ENCODE assay signal across 8 cellular contexts in the genomic region with DNA sequence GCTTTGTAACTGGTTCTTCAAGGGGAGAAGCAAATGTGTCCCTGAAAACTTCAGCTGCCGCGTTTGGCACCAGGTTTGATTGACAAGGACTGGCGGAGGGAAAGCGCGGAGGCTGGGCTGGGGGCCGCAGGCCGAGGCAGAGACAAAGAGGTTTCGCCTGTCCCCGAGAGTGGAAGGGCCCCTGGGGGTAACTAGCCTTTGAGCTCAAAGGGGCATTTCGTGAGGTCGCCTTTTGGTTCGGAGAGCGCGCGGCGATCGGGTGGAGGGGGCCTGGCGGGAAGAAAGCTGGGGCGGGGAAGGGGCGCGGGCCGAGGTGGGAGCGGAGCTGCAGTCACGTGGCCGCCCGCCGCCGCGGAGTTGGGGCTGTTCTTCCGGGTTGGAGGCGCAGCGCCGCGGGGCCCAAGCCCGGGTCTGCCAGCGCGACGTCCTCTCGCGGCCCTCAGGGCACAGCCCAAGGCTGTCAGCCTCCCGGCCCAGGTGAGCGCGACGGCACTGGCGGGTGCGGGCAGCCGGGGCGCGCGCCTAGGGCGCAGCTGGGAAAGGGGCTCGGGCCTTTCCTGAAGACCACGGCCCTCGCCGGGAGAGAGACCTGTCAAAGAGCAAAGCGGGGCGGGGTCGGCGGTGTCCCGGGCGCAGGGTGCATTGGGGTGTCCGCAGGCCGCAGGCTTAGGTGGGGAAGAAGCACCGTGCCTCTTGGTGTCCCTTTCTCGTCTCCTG.
A peak's percentile ranks its signal among the peaks of the same experiment; 100 is the strongest.
DNase-seq lines count a peak whose midpoint lies in the region; ATAC-seq and TF ChIP-seq lines count a peak whose summit lies in the region.

A gene (plus strand): TSS at position 363 of the 717 bp plus-strand sequence. CDS start 6,016 bp downstream, outside the sequence.

- H3K4me3 ChIP-seq in WI38 (ENCODE audit: low read depth, low read length) (peak within 1 kb of the TSS; percentile 68), cardiac fibroblast (replicated peaks in 1 of 2; ENCODE audit: low read depth in 2 of 2, low read length in 2 of 2) (peak within 1 kb of the TSS; percentile 75 to 86)

- TF ChIP-seq CTCF in WI38 (IDR thresholded peaks at IDR 0.05; ENCODE audit: low read depth, low read length) (no peak), cardiac fibroblast (IDR thresholded peaks at IDR 0.05; ENCODE audit: low read depth, low read length) (no peak)

- DNase-seq in NK-92 treated with Interleukin-12 subunit alpha and Interleukin-12 subunit beta, amount 100 ng/mL, for 24 hours (lab: John Stamatoyannopoulos, UW) = peak; percentile 77
- DNase-seq in NK-92 (lab: John Stamatoyannopoulos, UW; ENCODE audit: unreplicated experiment) (no peak), NCI-H2107 (lab: John Stamatoyannopoulos, UW) (peak; percentile 76), cardiac fibroblast (ENCODE audit: low read depth in 2 of 2) (peak; percentile 41 to 49), islet precursor cell (peak; percentile 84)
- peak; percentile 49 to 75 (median 53) for DNase-seq in stimulated activated CD4-positive, alpha-beta T cell treated with anti-CD3 and anti-CD28 coated beads, Interleukin-12 subunit alpha, Interleukin-12 subunit beta, amount 100 ng/mL, for 48 hours (ENCODE audit: low read depth in 2 of 3, low spot score in 1 of 3)

- ATAC-seq in HG02973 (IDR thresholded peaks at IDR 0.05; ENCODE audit: unreplicated experiment) = peak; percentile 77
